Comparison of ENCODE assay signal across 20 cellular contexts in genomic region chr2:15315411-15315810, GRCh38.
DNase-seq lines count a peak whose midpoint lies in the region; ATAC-seq and TF ChIP-seq lines count a peak whose summit lies in the region.
"Had no signal": no experiment of that assay in that cellular context is flagged by ENCODE, and none has a peak within 500 bp of the region (broad histone marks: within the 10 kb centered on the region; RNA-seq: fewer than 3 reads in every experiment).

No MANE protein-coding gene starts in this region.

- H3K27me3 ChIP-seq in osteoblast (ENCODE audit: insufficient read depth, low read length) (no peaks in the 10 kb centered on the region), tibial artery (no peaks in the 10 kb centered on the region)
- H3K27me3 ChIP-seq: BLaER1 had no signal

- H3K4me1 Mint-ChIP-seq in natural killer cell (peaks cover 65 to 83% of the 10 kb centered on the region in 2 donors), immature natural killer cell (peaks cover 81 to 84% of the 10 kb centered on the region in 2 donors), CD14-positive monocyte (peaks cover 16% of the 10 kb centered on the region)
- peaks cover 62 to 83% of the 10 kb centered on the region in 2 donors for H3K4me1 Mint-ChIP-seq in natural killer cell treated with Interleukin-12 subunit alpha and Interleukin-12 subunit beta and Interleukin-15 and Interleukin-18, amount 100 ng/mL, for 72 hours (ENCODE audit: low read depth in 2 of 2)

- peak overlapping the region; percentile 83 to 84 for H3K27ac Mint-ChIP-seq in natural killer cell
- peak overlapping the region in 1 of 2 donors; percentile 63 for H3K27ac Mint-ChIP-seq in natural killer cell treated with Interleukin-12 subunit alpha and Interleukin-12 subunit beta and Interleukin-15 and Interleukin-18, amount 100 ng/mL, for 72 hours
- peak overlapping the region; percentile 85 to 90 (median 86) for H3K27ac Mint-ChIP-seq in immature natural killer cell
- no peak overlapping the region for H3K27ac Mint-ChIP-seq in CD14-positive monocyte
- H3K27ac Mint-ChIP-seq: B cell; CD4-positive, alpha-beta T cell; HFFc6 had no signal

- H3K9me3 Mint-ChIP-seq in natural killer cell (peaks cover 16 to 23% of the 10 kb centered on the region in 2 donors), immature natural killer cell (peaks cover 34 to 49% (median 41%) of the 10 kb centered on the region in 6 donors), CD14-positive monocyte (peaks cover 16 to 32% (median 21%) of the 10 kb centered on the region in 7 donors)
- peaks cover 27% of the 10 kb centered on the region for H3K9me3 Mint-ChIP-seq in natural killer cell treated with Interleukin-12 subunit alpha and Interleukin-12 subunit beta and Interleukin-15 and Interleukin-18, amount 100 ng/mL, for 72 hours

- no peak overlapping the region for H3K4me2 ChIP-seq in osteoblast (ENCODE audit: insufficient read depth, low read length)
- H3K4me2 ChIP-seq: BLaER1 had no signal

- no peak overlapping the region for H2AFZ ChIP-seq in osteoblast (ENCODE audit: low read length)

- H3K4me3 Mint-ChIP-seq in natural killer cell = no peak overlapping the region
- no peak overlapping the region for H3K4me3 Mint-ChIP-seq in natural killer cell treated with Interleukin-12 subunit alpha and Interleukin-12 subunit beta and Interleukin-15 and Interleukin-18, amount 100 ng/mL, for 72 hours
- peak overlapping the region; percentile 15 to 83 (median 42) for H3K4me3 Mint-ChIP-seq in immature natural killer cell
- H3K4me3 Mint-ChIP-seq in CD14-positive monocyte = no peak overlapping the region
- H3K4me3 Mint-ChIP-seq: B cell; CD4-positive, alpha-beta T cell; HFFc6 had no signal

- TF ChIP-seq CTCF in natural killer cell (IDR thresholded peaks at IDR 0.05) (no peak), osteoblast (IDR thresholded peaks at IDR 0.05; ENCODE audit: extremely low read depth, low read depth, low read length) (no peak), tibial artery (IDR thresholded peaks at IDR 0.05) (no peak), CD14-positive monocyte (IDR thresholded peaks at IDR 0.05) (no peak)

- H4K20me1 ChIP-seq in osteoblast (ENCODE audit: insufficient read depth, low read length) = peaks cover 5% of the 10 kb centered on the region
- H4K20me1 ChIP-seq: BLaER1 had no signal

- H3K27me3 Mint-ChIP-seq in natural killer cell (ENCODE audit: low read depth in 2 of 2) = no peaks in the 10 kb centered on the region
- H3K27me3 Mint-ChIP-seq in natural killer cell treated with Interleukin-12 subunit alpha and Interleukin-12 subunit beta and Interleukin-15 and Interleukin-18, amount 100 ng/mL, for 72 hours = no peaks in the 10 kb centered on the region
- peaks cover 8 to 12% (median 11%) of the 10 kb centered on the region in 3 donors for H3K27me3 Mint-ChIP-seq in immature natural killer cell (ENCODE audit: low read depth in 3 of 3)
- no peaks in the 10 kb centered on the region for H3K27me3 Mint-ChIP-seq in CD14-positive monocyte (ENCODE audit: low read depth in 3 of 3)
- H3K27me3 Mint-ChIP-seq: B cell; CD4-positive, alpha-beta T cell had no signal

- intact Hi-C loops in natural killer cell (cut with micrococcal nuclease) = loop anchor here (5.0 kb wide), 1 partner anchor 138 kb away; no protein-coding TSS in a partner anchor
- intact Hi-C loops in tibial artery (cut with DNase I; ENCODE audit: low total_unique reads) = no loop called here
- intact Hi-C loops in CD14-positive monocyte (cut with micrococcal nuclease) = no loop called here

- ATAC-seq in natural killer cell = no peak
- no peak for ATAC-seq in natural killer cell treated with Interleukin-12 subunit alpha and Interleukin-12 subunit beta and Interleukin-15 and Interleukin-18, amount 100 ng/mL, for 72 hours

- H3K27ac ChIP-seq in osteoblast (ENCODE audit: low read depth, low read length) = no peak overlapping the region
- H3K27ac ChIP-seq in tibial artery = no peak overlapping the region
- H3K27ac ChIP-seq: 22Rv1, BLaER1, C4-2B had no signal

- no peaks in the 10 kb centered on the region for H3K9me3 ChIP-seq in osteoblast (ENCODE audit: low read depth, low read length)
- H3K9me3 ChIP-seq in tibial artery = no peaks in the 10 kb centered on the region
- H3K9me3 ChIP-seq: HAP-1 had no signal

- no peaks in the 10 kb centered on the region for H3K79me2 ChIP-seq in osteoblast (ENCODE audit: insufficient read depth, low read length)

- H3K4me1 ChIP-seq in osteoblast (ENCODE audit: insufficient read depth, low read length) = peaks cover 3% of the 10 kb centered on the region
- no peaks in the 10 kb centered on the region for H3K4me1 ChIP-seq in tibial artery
- H3K4me1 ChIP-seq: HAP-1 had no signal

- H3K4me3 ChIP-seq in osteoblast (ENCODE audit: insufficient read depth, low read length) (no peak overlapping the region), tibial artery (no peak overlapping the region)
- H3K4me3 ChIP-seq: BLaER1, HAP-1 had no signal

- H3K36me3 Mint-ChIP-seq in natural killer cell = peaks cover 47% of the 10 kb centered on the region
- peaks cover 42% of the 10 kb centered on the region for H3K36me3 Mint-ChIP-seq in natural killer cell treated with Interleukin-12 subunit alpha and Interleukin-12 subunit beta and Interleukin-15 and Interleukin-18, amount 100 ng/mL, for 72 hours
- H3K36me3 Mint-ChIP-seq in immature natural killer cell = peaks cover 35 to 63% (median 47%) of the 10 kb centered on the region in 3 donors
- peaks cover 57 to 70% of the 10 kb centered on the region in 2 donors for H3K36me3 Mint-ChIP-seq in CD14-positive monocyte

- no peak for DNase-seq in natural killer cell
- no peak for DNase-seq in natural killer cell treated with Interleukin-12 subunit alpha and Interleukin-12 subunit beta and Interleukin-15 and Interleukin-18, amount 100 ng/mL, for 72 hours (ENCODE audit: low spot score)
- DNase-seq in immature natural killer cell = no peak
- DNase-seq in osteoblast (ENCODE audit: insufficient read length, low spot score, missing footprints) = peak; percentile 78
- DNase-seq in NCI-H2081 (lab: John Stamatoyannopoulos, UW) = no peak
- no peak for DNase-seq in tibial artery
- no peak for DNase-seq in CD14-positive monocyte (ENCODE audit: low spot score)
- DNase-seq: Calu3; CD4-positive, alpha-beta T cell; COR-L47; DMS53; DMS79 treated with DMSO at 0.1 percent for 48 hours; GF-D8; GOT3; HFFc6 had no signal

- H3K36me3 ChIP-seq in osteoblast (ENCODE audit: insufficient read depth, low read length) (no peaks in the 10 kb centered on the region), tibial artery (peaks cover 4 to 17% (median 12%) of the 10 kb centered on the region in 3 donors)
- H3K36me3 ChIP-seq: HAP-1 had no signal

Comparison
In these comparisons a context has a peak if more than half of its experiments do, and no peak if none do; other contexts are left out.
1. H3K27ac Mint-ChIP-seq: peak in natural killer cell (2 of 2) and immature natural killer cell (6 of 6); none in CD14-positive monocyte (0 of 7).
2. H3K4me3 Mint-ChIP-seq: peak in immature natural killer cell (5 of 5); none in natural killer cell (single experiment), natural killer cell treated with Interleukin-12 subunit alpha and Interleukin-12 subunit beta and Interleukin-15 and Interleukin-18, amount 100 ng/mL, for 72 hours (single experiment) and CD14-positive monocyte (0 of 2).